Comparison of ENCODE assay signal across 11 cellular contexts in genomic region chr17:38893113-38893512, GRCh38. TPM values are rescaled to one million over a fixed set of nuclear protein-coding genes. Genes with fewer than 3 reads are reported as not detected.
DNase-seq lines count a peak whose midpoint lies in the region; ATAC-seq and TF ChIP-seq lines count a peak whose summit lies in the region.
"Had no signal": no experiment of that assay in that cellular context is flagged by ENCODE, and none has a peak within 500 bp of the region (broad histone marks: within the 10 kb centered on the region; RNA-seq: fewer than 3 reads in every experiment).

No MANE protein-coding gene starts in this region.

- peaks cover 65% of the 10 kb centered on the region for H3K36me3 Mint-ChIP-seq in activated CD8-positive, alpha-beta T cell treated with anti-CD3 and anti-CD28 coated beads for 36 hours (ENCODE audit: low read depth)
- peaks cover 4 to 25% (median 13%) of the 10 kb centered on the region in 3 donors for H3K36me3 Mint-ChIP-seq in immature natural killer cell

- no peaks in the 10 kb centered on the region for H3K27me3 Mint-ChIP-seq in activated CD8-positive, alpha-beta T cell treated with anti-CD3 and anti-CD28 coated beads for 36 hours
- peaks cover 12 to 43% (median 13%) of the 10 kb centered on the region in 3 donors for H3K27me3 Mint-ChIP-seq in immature natural killer cell (ENCODE audit: low read depth in 3 of 3)
- H3K27me3 Mint-ChIP-seq in stimulated activated naive CD8-positive, alpha-beta T cell treated with anti-CD3 and anti-CD28 coated beads, Interleukin-15, amount 100 ng/mL, for 72 hours = no peaks in the 10 kb centered on the region

- TF ChIP-seq CTCF in activated CD8-positive, alpha-beta T cell treated with anti-CD3 and anti-CD28 coated beads for 36 hours (IDR thresholded peaks at IDR 0.05) = no peak

- peak; percentile 9 for ATAC-seq in activated CD8-positive, alpha-beta T cell treated with anti-CD3 and anti-CD28 coated beads for 36 hours
- peak; percentile 19 for ATAC-seq in stimulated activated naive CD8-positive, alpha-beta T cell treated with anti-CD3 and anti-CD28 coated beads, Interleukin-15, amount 100 ng/mL, for 72 hours
- ATAC-seq: PC-3 had no signal

- no peaks in the 10 kb centered on the region for H3K9me3 Mint-ChIP-seq in activated CD8-positive, alpha-beta T cell treated with anti-CD3 and anti-CD28 coated beads for 36 hours
- no peaks in the 10 kb centered on the region for H3K9me3 Mint-ChIP-seq in immature natural killer cell
- H3K9me3 Mint-ChIP-seq in stimulated activated naive CD8-positive, alpha-beta T cell treated with anti-CD3 and anti-CD28 coated beads, Interleukin-15, amount 100 ng/mL, for 72 hours = no peaks in the 10 kb centered on the region
- H3K9me3 Mint-ChIP-seq: HFFc6 had no signal

- POLR2A ChIA-PET in activated CD8-positive, alpha-beta T cell treated with anti-CD3 and anti-CD28 coated beads for 36 hours (lab: Charles Lee) = interaction anchor here (0.8 to 4.2 kb wide), 6 partner anchors 8 to 45 kb away, joined by 3 to 25 read pairs (median 4); partner anchors contain the start of gene LASP1

- H3K4me3 Mint-ChIP-seq in activated CD8-positive, alpha-beta T cell treated with anti-CD3 and anti-CD28 coated beads for 36 hours = no peak overlapping the region
- peak overlapping the region; percentile 62 to 76 (median 75) for H3K4me3 Mint-ChIP-seq in immature natural killer cell
- H3K4me3 Mint-ChIP-seq in stimulated activated naive CD8-positive, alpha-beta T cell treated with anti-CD3 and anti-CD28 coated beads, Interleukin-15, amount 100 ng/mL, for 72 hours = peak overlapping the region; percentile 19 to 44
- H3K4me3 Mint-ChIP-seq: HFFc6 had no signal

- H3K4me1 Mint-ChIP-seq in activated CD8-positive, alpha-beta T cell treated with anti-CD3 and anti-CD28 coated beads for 36 hours (ENCODE audit: low read depth) = peaks cover 86% of the 10 kb centered on the region
- peaks cover 97% of the 10 kb centered on the region in 2 donors for H3K4me1 Mint-ChIP-seq in immature natural killer cell
- peaks cover 96% of the 10 kb centered on the region for H3K4me1 Mint-ChIP-seq in stimulated activated naive CD8-positive, alpha-beta T cell treated with anti-CD3 and anti-CD28 coated beads, Interleukin-15, amount 100 ng/mL, for 72 hours

- CTCF ChIA-PET in activated CD8-positive, alpha-beta T cell treated with anti-CD3 and anti-CD28 coated beads for 36 hours (lab: Charles Lee) = interaction anchor here (0.8 to 1.9 kb wide), 5 partner anchors 8 to 32 kb away, joined by 3 to 9 read pairs (median 4); partner anchors contain the start of gene LASP1NB

- peak; percentile 58 for DNase-seq in activated CD8-positive, alpha-beta memory T cell treated with anti-CD3 and anti-CD28 coated beads for 24 hours
- no peak for DNase-seq in activated CD8-positive, alpha-beta memory T cell treated with anti-CD3 and anti-CD28 coated beads, Interleukin-2, amount 50 U/mL, for 48 hours
- peak; percentile 40 for DNase-seq in activated CD8-positive, alpha-beta T cell treated with anti-CD3 and anti-CD28 coated beads for 36 hours
- no peak for DNase-seq in immature natural killer cell
- DNase-seq in stimulated activated naive CD8-positive, alpha-beta T cell treated with anti-CD3 and anti-CD28 coated beads, Interleukin-15, amount 100 ng/mL, for 72 hours = no peak
- no peak for DNase-seq in amniotic stem cell (lab: John Stamatoyannopoulos, UW)
- DNase-seq in globus pallidus (ENCODE audit: low spot score) = no peak
- no peak for DNase-seq in occipital lobe (lab: John Stamatoyannopoulos, UW)
- DNase-seq: HFFc6; PC-3; stimulated activated CD4-positive, alpha-beta T cell treated with anti-CD3 and anti-CD28 coated beads, Interleukin-4, amount 100 ng/mL, for 1 hour had no signal

- H3K27ac Mint-ChIP-seq in activated CD8-positive, alpha-beta T cell treated with anti-CD3 and anti-CD28 coated beads for 36 hours = peak overlapping the region; percentile 82
- H3K27ac Mint-ChIP-seq in immature natural killer cell = peak overlapping the region; percentile 87 to 97 (median 93)
- peak overlapping the region in 1 of 2 donors; percentile 54 for H3K27ac Mint-ChIP-seq in stimulated activated naive CD8-positive, alpha-beta T cell treated with anti-CD3 and anti-CD28 coated beads, Interleukin-15, amount 100 ng/mL, for 72 hours

- intact Hi-C loops in activated CD8-positive, alpha-beta T cell treated with anti-CD3 and anti-CD28 coated beads for 36 hours (cut with micrococcal nuclease) = loop anchor here (5.0 kb wide), 1 partner anchor 34 kb away; the partner anchor contains the start of gene LASP1NB

RNA-seq across cellular contexts. Expression of gene LASP1, which starts 23.3 kb away (rescaled TPM):
- 100 to 1,000 TPM; 135 to 139 TPM for total RNA-seq in activated CD8-positive, alpha-beta T cell treated with anti-CD3 and anti-CD28 coated beads for 36 hours
- polyA plus RNA-seq in immature natural killer cell = 100 to 1,000 TPM in 1 of 3 donors, 10 to 100 TPM in 2; 94.3 to 171 (median 96.5) TPM
- total RNA-seq in occipital lobe = 49.4 TPM

RNA-seq across cellular contexts. Expression of gene RPL23, which starts 39.6 kb away (rescaled TPM):
- total RNA-seq in activated CD8-positive, alpha-beta T cell treated with anti-CD3 and anti-CD28 coated beads for 36 hours = 1,000 to 10,000 TPM; 1,908 to 1,957 TPM
- polyA plus RNA-seq in immature natural killer cell = 100 to 1,000 TPM; 285 to 713 (median 532) TPM
- total RNA-seq in occipital lobe = 1,678 TPM

Comparison
In these comparisons a context has a peak if more than half of its experiments do, and no peak if none do; other contexts are left out.
1. DNase-seq: peak in activated CD8-positive, alpha-beta memory T cell treated with anti-CD3 and anti-CD28 coated beads for 24 hours (single experiment) and activated CD8-positive, alpha-beta T cell treated with anti-CD3 and anti-CD28 coated beads for 36 hours (single experiment); none in activated CD8-positive, alpha-beta memory T cell treated with anti-CD3 and anti-CD28 coated beads, Interleukin-2, amount 50 U/mL, for 48 hours (single experiment), immature natural killer cell (0 of 3), stimulated activated naive CD8-positive, alpha-beta T cell treated with anti-CD3 and anti-CD28 coated beads, Interleukin-15, amount 100 ng/mL, for 72 hours (0 of 2), amniotic stem cell (single experiment), globus pallidus (single experiment) and occipital lobe (single experiment).